ENCODE assay signal across 1 cellular context in genomic region chr1:162264108-162264507, GRCh38.
TF ChIP-seq lines count a peak whose summit lies in the region.

No MANE protein-coding gene starts in this region.

TF ChIP-seq in WTC11, 78 proteins besides CTCF, POLR2A, EP300 and RAD21 (continued from another document):
- TF ChIP-seq ZNF671 (CRISPR knock-in tag; IDR thresholded peaks at IDR 0.05): no peak
TF ChIP-seq in WTC11: peak in this region for 0.
